13 cellular contexts compared by ENCODE assay signal in genomic region chr6:39301606-39302005, GRCh38. TPM values are rescaled to one million over a fixed set of nuclear protein-coding genes. Genes with fewer than 3 reads are reported as not detected.
DNase-seq lines count a peak whose midpoint lies in the region; ATAC-seq, FAIRE-seq and TF ChIP-seq lines count a peak whose summit lies in the region.
"Had no signal": no experiment of that assay in that cellular context is flagged by ENCODE, and none has a peak within 500 bp of the region (broad histone marks: within the 10 kb centered on the region; RNA-seq: fewer than 3 reads in every experiment).

No MANE protein-coding gene starts in this region.

- H3K4me1 ChIP-seq in HepG2 (ENCODE audit: insufficient read depth, low read length) (peaks cover 14% of the 10 kb centered on the region), right lobe of liver (peaks cover 0 to 28% (median 16%) of the 10 kb centered on the region in 4 donors)

- ATAC-seq in HepG2, result peak; percentile 31; the same call in 1 of the 3 replicates
- no peak for ATAC-seq in right lobe of liver
- ATAC-seq in GM18868 (IDR thresholded peaks at IDR 0.05; ENCODE audit: unreplicated experiment), result no peak

- H3K27ac ChIP-seq in HepG2 (ENCODE audit: extremely low read length, insufficient read depth, low read length) (no peak overlapping the region), right lobe of liver (no peak overlapping the region)
- H3K27ac ChIP-seq: BLaER1 treated with 17β-estradiol and CSF1 and Interleukin-3, amounts not matched to agents 10 nM and 100 nM; esophagus squamous epithelium had no signal

- TF ChIP-seq CTCF in HepG2 (CRISPR knock-in tag; IDR thresholded peaks at IDR 0.05) (peak; percentile 43; the same call in 1 of the 2 replicates), right lobe of liver (IDR thresholded peaks at IDR 0.05) (no peak), epithelial cell of proximal tubule (conservative IDR thresholded peaks at IDR 0.05; ENCODE audit: low read depth, low read length) (peak; percentile 38)

- peaks cover 0 to 9% of the 10 kb centered on the region in 2 experiments; a peak in 1 of 5 replicates for H3K27me3 ChIP-seq in HepG2 (ENCODE audit: control insufficient read depth in 1 of 2, insufficient read depth in 2 of 2, low read length in 2 of 2)
- no peaks in the 10 kb centered on the region for H3K27me3 ChIP-seq in right lobe of liver
- H3K27me3 ChIP-seq: BLaER1 treated with 17β-estradiol and CSF1 and Interleukin-3, amounts not matched to agents 10 nM and 100 nM had no signal

- no TSS peak for BruUV-seq in HepG2 (replicated peaks; lab: Mats Ljungman, UMichigan)

- H3K4me2 ChIP-seq in HepG2 (ENCODE audit: low read depth, low read length), result no peak overlapping the region
- H3K4me2 ChIP-seq: BLaER1 treated with 17β-estradiol and CSF1 and Interleukin-3, amounts not matched to agents 10 nM and 100 nM had no signal

- no peak for TF ChIP-seq RAD21 in HepG2 (CRISPR knock-in tag; IDR thresholded peaks at IDR 0.05)

- CTCF ChIA-PET in HepG2 (lab: Yijun Ruan, JAX; ENCODE audit: low intra/inter-chr PET ratio, low total read pairs), result interaction anchor here (4.1 kb wide), 1 partner anchor 135 kb away, joined by 76 read pairs; no protein-coding TSS in a partner anchor

- in situ Hi-C loops in HepG2 (cut with HindIII; ENCODE audit: extremely low pct_ligation_motif_present, low pct_unique_long_range_greater_than_20kb), result loop anchor here (5.0 to 10.0 kb wide), 2 partner anchors 134 to 297 kb away; no protein-coding TSS in a partner anchor

- H3K4me3 ChIP-seq in HepG2 (replicated peaks in 1 of 3; ENCODE audit: insufficient read depth in 1 of 3, low read depth in 2 of 3, low read length in 3 of 3) (no peak overlapping the region), right lobe of liver (no peak overlapping the region), epithelial cell of proximal tubule (ENCODE audit: low read depth, low read length) (no peak overlapping the region)
- H3K4me3 ChIP-seq: BLaER1 treated with 17β-estradiol and CSF1 and Interleukin-3, amounts not matched to agents 10 nM and 100 nM; esophagus squamous epithelium had no signal

- TF ChIP-seq POLR2A in HepG2 (IDR thresholded peaks at IDR 0.05; ENCODE audit: insufficient read depth in 1 of 2, low read depth in 2 of 2, low read length in 2 of 2), result no peak
- TF ChIP-seq POLR2A in right lobe of liver (IDR thresholded peaks at IDR 0.05), result no peak

- H4K20me1 ChIP-seq in HepG2 (ENCODE audit: insufficient read depth, low read length), result no peaks in the 10 kb centered on the region

- intact Hi-C loops in HepG2 (cut with micrococcal nuclease; ENCODE audit: unreplicated experiment), result loop anchor here (5.0 kb wide), 1 partner anchor 304 kb away; no protein-coding TSS in a partner anchor
- intact Hi-C loops in right lobe of liver (cut with DNase I), result loop anchor here in 1 of 2 donors (2.0 to 10.0 kb wide), 3 partner anchors 67 to 327 kb away; no protein-coding TSS in a partner anchor

- POLR2A ChIA-PET in HepG2 (lab: Yijun Ruan, JAX), result no interaction called here

- 24% methylated on average over 7 of the region's 7 CpGs for WGBS in HepG2 (ENCODE audit: low lambda C conversion rate)
- WGBS in right lobe of liver (ENCODE audit: insufficient coverage, low coverage, low lambda C conversion rate, missing lambda C conversion rate), result 78% methylated on average over 5 of the region's 7 CpGs

- H3K9ac ChIP-seq in HepG2 (ENCODE audit: insufficient read depth, low read depth, low read length), result no peak overlapping the region
- H3K9ac ChIP-seq: BLaER1 treated with 17β-estradiol and CSF1 and Interleukin-3, amounts not matched to agents 10 nM and 100 nM had no signal

- H3K36me3 ChIP-seq in HepG2 (replicated peaks in 1 of 2; ENCODE audit: control insufficient read depth in 1 of 2, insufficient read depth in 2 of 2, low read length in 2 of 2), result no peaks in the 10 kb centered on the region
- H3K36me3 ChIP-seq in right lobe of liver, result no peaks in the 10 kb centered on the region
- H3K36me3 ChIP-seq: BLaER1 treated with 17β-estradiol and CSF1 and Interleukin-3, amounts not matched to agents 10 nM and 100 nM; esophagus squamous epithelium had no signal

- FAIRE-seq in HepG2 (lab: Jason Lieb, UNC), result no peak
- no peak for FAIRE-seq in urothelium cell line (lab: Jason Lieb, UNC)
- no peak for FAIRE-seq in GM19239 (lab: Jason Lieb, UNC)

- DNase-seq in HepG2 (ENCODE audit: low spot score) (peak; percentile 18), right lobe of liver (no peak), NCI-H82 (lab: John Stamatoyannopoulos, UW) (peak; percentile 96), epithelial cell of proximal tubule (ENCODE audit: low read depth) (no peak), urothelium cell line (ENCODE audit: low spot score) (peak; percentile 44), NCI-H1092 (lab: John Stamatoyannopoulos, UW) (no peak), GM19239 (ENCODE audit: insufficient read length, low spot score) (no peak)
- DNase-seq: activated CD4-positive, CD25-positive, alpha-beta regulatory T cell; activated naive CD8-positive, alpha-beta T cell treated with anti-CD3 and anti-CD28 coated beads for 36 hours; esophagus squamous epithelium; mesenchymal stem cell had no signal

- H3K9me3 ChIP-seq in HepG2 (ENCODE audit: low read length) (no peaks in the 10 kb centered on the region), right lobe of liver (no peaks in the 10 kb centered on the region)
- H3K9me3 ChIP-seq: BLaER1 treated with 17β-estradiol and CSF1 and Interleukin-3, amounts not matched to agents 10 nM and 100 nM; esophagus squamous epithelium had no signal

- TF ChIP-seq EP300 in HepG2 (IDR thresholded peaks at IDR 0.05; ENCODE audit: low read depth in 2 of 2, low read length in 2 of 2), result no peak
- TF ChIP-seq EP300 in HepG2 (CRISPR knock-in tag; IDR thresholded peaks at IDR 0.05; ENCODE audit: borderline replicate concordance), result no peak

- no peak overlapping the region for H2AFZ ChIP-seq in HepG2 (ENCODE audit: low read length)

- no peaks in the 10 kb centered on the region for H3K79me2 ChIP-seq in HepG2 (ENCODE audit: insufficient read depth, low read length)

RNA-seq across cellular contexts. Expression of gene KCNK17, which starts 12.6 kb away (rescaled TPM):
- total RNA-seq in HepG2 (2016; rRNA removed; fragmentation: Illumina TruSeq; extraction: Trizol) (not detected in 2 replicates), right lobe of liver (under 1 TPM in 5 of 6 experiments, not detected in 1; 0.31 to 0.77 (median 0.39) TPM), epithelial cell of proximal tubule (not detected in 2 replicates)
- total RNA-seq in HepG2 (2016; cell fraction: cytosol; rRNA removed; fragmentation: Illumina TruSeq; extraction: Trizol; ENCODE audit: low read depth), result not detected in 2 replicates
- not detected in 2 replicates for total RNA-seq in HepG2 (2016; cell fraction: insoluble cytoplasmic fraction; rRNA removed; fragmentation: Illumina TruSeq; extraction: Trizol)
- total RNA-seq in HepG2 (2016; cell fraction: membrane; rRNA removed; fragmentation: Illumina TruSeq; extraction: Trizol), result not detected in 2 replicates
- total RNA-seq in HepG2 (2016; cell fraction: nucleus; rRNA removed; fragmentation: Illumina TruSeq; extraction: Trizol), result not detected in 2 replicates
- not detected in 2 replicates for polyA plus RNA-seq in HepG2 (2011; rRNA removed)
- not detected in 2 replicates for polyA plus RNA-seq in HepG2 (2011; cell fraction: cytosol; rRNA removed)
- not detected in 2 replicates for polyA plus RNA-seq in HepG2 (2011; cell fraction: nucleus; rRNA removed)
- polyA plus RNA-seq in HepG2 (2012), result not detected in 2 replicates
- polyA plus RNA-seq in HepG2 (2016; cell fraction: cytosol; fragmentation: Illumina TruSeq; extraction: Trizol; ENCODE audit: low read depth), result not detected in 2 replicates
- polyA plus RNA-seq in HepG2 (2016; cell fraction: insoluble cytoplasmic fraction; fragmentation: Illumina TruSeq; extraction: Trizol; ENCODE audit: low read depth), result not detected in 2 replicates
- polyA plus RNA-seq in HepG2 (2016; cell fraction: membrane; fragmentation: Illumina TruSeq; extraction: Trizol; ENCODE audit: low read depth), result not detected in 2 replicates
- polyA plus RNA-seq in HepG2 (2016; cell fraction: nucleus; fragmentation: Illumina TruSeq; extraction: Trizol; ENCODE audit: insufficient read depth, low read depth), result not detected in 2 replicates
- polyA minus RNA-seq in HepG2 (2011; rRNA and poly(A)+ RNA removed; ENCODE audit: low replicate concordance), result not detected in 2 replicates
- polyA minus RNA-seq in HepG2 (2011; cell fraction: cytosol; rRNA and poly(A)+ RNA removed), result not detected in 2 replicates
- not detected in 2 replicates for polyA minus RNA-seq in HepG2 (2011; cell fraction: nucleus; rRNA and poly(A)+ RNA removed)
- total RNA-seq: activated naive CD8-positive, alpha-beta T cell treated with anti-CD3 and anti-CD28 coated beads for 36 hours had no signal

RNA-seq across cellular contexts. Expression of gene KCNK16, which starts 20.9 kb away (rescaled TPM):
- total RNA-seq in HepG2 (2016; rRNA removed; fragmentation: Illumina TruSeq; extraction: Trizol) (not detected in 2 replicates), right lobe of liver (not detected), epithelial cell of proximal tubule (not detected in 2 replicates)
- total RNA-seq in HepG2 (2016; cell fraction: cytosol; rRNA removed; fragmentation: Illumina TruSeq; extraction: Trizol; ENCODE audit: low read depth), result not detected in 2 replicates
- total RNA-seq in HepG2 (2016; cell fraction: insoluble cytoplasmic fraction; rRNA removed; fragmentation: Illumina TruSeq; extraction: Trizol), result not detected in 2 replicates
- total RNA-seq in HepG2 (2016; cell fraction: membrane; rRNA removed; fragmentation: Illumina TruSeq; extraction: Trizol), result not detected in 2 replicates
- total RNA-seq in HepG2 (2016; cell fraction: nucleus; rRNA removed; fragmentation: Illumina TruSeq; extraction: Trizol), result not detected in 2 replicates
- polyA plus RNA-seq in HepG2 (2011; rRNA removed), result not detected in 2 replicates
- not detected in 2 replicates for polyA plus RNA-seq in HepG2 (2011; cell fraction: cytosol; rRNA removed)
- not detected in 2 replicates for polyA plus RNA-seq in HepG2 (2011; cell fraction: nucleus; rRNA removed)
- polyA plus RNA-seq in HepG2 (2012), result not detected in 2 replicates
- not detected in 2 replicates for polyA plus RNA-seq in HepG2 (2016; cell fraction: cytosol; fragmentation: Illumina TruSeq; extraction: Trizol; ENCODE audit: low read depth)
- polyA plus RNA-seq in HepG2 (2016; cell fraction: insoluble cytoplasmic fraction; fragmentation: Illumina TruSeq; extraction: Trizol; ENCODE audit: low read depth), result not detected in 2 replicates
- not detected in 2 replicates for polyA plus RNA-seq in HepG2 (2016; cell fraction: membrane; fragmentation: Illumina TruSeq; extraction: Trizol; ENCODE audit: low read depth)
- not detected in 2 replicates for polyA plus RNA-seq in HepG2 (2016; cell fraction: nucleus; fragmentation: Illumina TruSeq; extraction: Trizol; ENCODE audit: insufficient read depth, low read depth)
- polyA minus RNA-seq in HepG2 (2011; rRNA and poly(A)+ RNA removed; ENCODE audit: low replicate concordance), result not detected in 2 replicates
- polyA minus RNA-seq in HepG2 (2011; cell fraction: cytosol; rRNA and poly(A)+ RNA removed), result not detected in 2 replicates
- polyA minus RNA-seq in HepG2 (2011; cell fraction: nucleus; rRNA and poly(A)+ RNA removed), result not detected in 2 replicates
- total RNA-seq: activated naive CD8-positive, alpha-beta T cell treated with anti-CD3 and anti-CD28 coated beads for 36 hours; esophagus squamous epithelium had no signal

Comparison
In these comparisons a context has a peak if more than half of its experiments do, and no peak if none do; other contexts are left out.
1. DNase-seq: peak in HepG2 (single experiment), NCI-H82 (single experiment) and urothelium cell line (single experiment); none in right lobe of liver (0 of 3), epithelial cell of proximal tubule (single experiment), NCI-H1092 (single experiment) and GM19239 (single experiment).
2. CTCF ChIP-seq: peak in HepG2 (single experiment) and epithelial cell of proximal tubule (single experiment); none in right lobe of liver (0 of 4).